In the genomic region with DNA sequence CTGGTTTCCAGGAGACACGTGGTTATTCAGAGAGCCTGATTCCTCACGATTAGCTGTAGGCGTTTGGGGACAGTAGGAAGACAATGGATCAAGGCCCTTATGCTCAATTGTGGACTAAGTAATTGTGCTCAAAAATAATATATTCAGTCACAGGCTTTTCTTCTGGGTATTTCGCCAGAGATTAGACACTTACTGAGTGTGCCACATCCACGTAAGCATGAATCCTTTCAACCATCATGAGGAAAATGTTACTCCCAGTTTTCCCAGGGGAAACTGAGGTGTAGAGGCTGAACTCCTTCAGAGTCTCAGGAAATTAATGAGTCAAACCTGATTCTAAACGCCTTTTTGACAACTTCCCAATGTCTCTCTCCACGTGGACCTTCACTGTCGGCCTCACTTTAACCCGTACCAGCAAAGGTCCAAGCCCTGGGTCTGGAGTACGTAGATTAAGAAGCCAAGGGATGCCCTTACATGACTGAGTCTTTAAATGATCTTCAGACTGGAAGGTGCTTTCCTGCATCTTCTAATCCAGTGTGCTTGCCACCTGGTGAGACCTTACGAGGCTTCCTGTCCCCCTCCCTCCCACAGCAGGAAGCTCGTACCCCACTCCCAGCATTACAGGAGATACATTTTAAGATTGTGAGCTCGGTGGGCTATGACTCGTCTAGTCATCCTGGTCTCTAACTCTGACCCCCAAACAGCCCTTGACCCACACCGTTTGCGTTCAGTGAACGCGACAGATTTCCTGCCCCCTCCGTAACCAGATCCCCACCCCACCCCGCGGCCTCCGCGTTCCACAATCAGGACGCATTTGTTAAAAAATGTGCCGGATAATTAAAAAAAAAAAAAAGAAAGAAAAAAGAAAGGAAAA, we compare ENCODE assay signal across 9 cellular contexts. TPM values are rescaled to one million over a fixed set of nuclear protein-coding genes. Genes with fewer than 3 reads are reported as not detected.
A peak's percentile ranks its signal among the peaks of the same experiment; 100 is the strongest.
DNase-seq lines count a peak whose midpoint lies in the region; ATAC-seq and TF ChIP-seq lines count a peak whose summit lies in the region.
"Had no signal": no experiment of that assay in that cellular context is flagged by ENCODE, and none has a peak within 500 bp of the region (broad histone marks: within the 10 kb centered on the region; RNA-seq: fewer than 3 reads in every experiment).

No MANE protein-coding gene starts in this region.

- H3K4me1 Mint-ChIP-seq in CD8-positive, alpha-beta T cell (ENCODE audit: low read depth), result peaks cover 57% of the 10 kb centered on the region

- peak in 6 of 7 experiments; percentile 4 to 56 (median 30) for DNase-seq in CD8-positive, alpha-beta T cell
- peak; percentile 19 for DNase-seq in activated T-cell treated with anti-CD3 and anti-CD28 coated beads for 48 hours (ENCODE audit: low read depth)
- peak; percentile 83 for DNase-seq in fibroblast of the aortic adventitia (ENCODE audit: low read depth)
- no peak for DNase-seq in DMS153 treated with DMSO at 0.1 percent for 48 hours (lab: John Stamatoyannopoulos, UW; ENCODE audit: unreplicated experiment)

- peak overlapping the region; percentile 98 for H3K4me2 ChIP-seq in KMS-11

- no peaks in the 10 kb centered on the region for H3K9me3 Mint-ChIP-seq in CD8-positive, alpha-beta T cell

- H3K4me1 ChIP-seq in CD8-positive, alpha-beta T cell (ENCODE audit: insufficient read depth, low read length), result peaks cover 48% of the 10 kb centered on the region
- peaks cover 50% of the 10 kb centered on the region for H3K4me1 ChIP-seq in KMS-11 (ENCODE audit: low read depth, poor library complexity, severe bottlenecking)
- H3K4me1 ChIP-seq in rectal smooth muscle tissue (ENCODE audit: control insufficient read depth, insufficient read depth, low read length), result peaks cover 20% of the 10 kb centered on the region

- no peaks in the 10 kb centered on the region for H3K36me3 ChIP-seq in CD8-positive, alpha-beta T cell (ENCODE audit: insufficient read depth, low read length)
- H3K36me3 ChIP-seq in KMS-11 (ENCODE audit: insufficient read depth) (peaks cover 14% of the 10 kb centered on the region; the same call in 1 of the 2 replicates), rectal smooth muscle tissue (ENCODE audit: control insufficient read depth, insufficient read depth, low read length) (no peaks in the 10 kb centered on the region)

- H3K4me3 Mint-ChIP-seq in CD8-positive, alpha-beta T cell, result peak overlapping the region; percentile 99

- peak overlapping the region; percentile 93 for H3K27ac Mint-ChIP-seq in CD8-positive, alpha-beta T cell

- peak overlapping the region; percentile 98 for H3K9ac ChIP-seq in KMS-11
- H3K9ac ChIP-seq in rectal smooth muscle tissue (ENCODE audit: low read length), result no peak overlapping the region

- H3K36me3 Mint-ChIP-seq in CD8-positive, alpha-beta T cell, result peaks cover 16% of the 10 kb centered on the region

- H3K27me3 Mint-ChIP-seq in CD8-positive, alpha-beta T cell (ENCODE audit: low read depth), result no peaks in the 10 kb centered on the region

- no peaks in the 10 kb centered on the region for H3K9me3 ChIP-seq in CD8-positive, alpha-beta T cell (ENCODE audit: low read length)

- no peaks in the 10 kb centered on the region for H3K27me3 ChIP-seq in CD8-positive, alpha-beta T cell (ENCODE audit: insufficient read depth, low read length)
- H3K27me3 ChIP-seq in KMS-11 (ENCODE audit: insufficient read depth, low read depth) (no peaks in the 10 kb centered on the region), rectal smooth muscle tissue (ENCODE audit: control insufficient read depth, insufficient read depth, low read length) (no peaks in the 10 kb centered on the region)

- peak overlapping the region; percentile 67 for H3K27ac ChIP-seq in CD8-positive, alpha-beta T cell (ENCODE audit: low read depth, low read length)
- H3K27ac ChIP-seq in KMS-11 (peak overlapping the region; percentile 100), rectal smooth muscle tissue (ENCODE audit: low read depth, low read length) (peak overlapping the region; percentile 91)

- peaks cover 70% of the 10 kb centered on the region for H3K79me2 ChIP-seq in KMS-11 (ENCODE audit: insufficient read depth, low read depth)

- POLR2A ChIA-PET in CD8-positive, alpha-beta T cell (lab: Charles Lee), result interaction anchor here (1.0 to 2.0 kb wide), 3 partner anchors 42 to 147 kb away, joined by 3 to 7 read pairs (median 3); a partner anchor contains a TSS

- TF ChIP-seq CTCF in CD8-positive, alpha-beta T cell (IDR thresholded peaks at IDR 0.05), result no peak
- TF ChIP-seq CTCF in KMS-11 (conservative IDR thresholded peaks at IDR 0.05; ENCODE audit: low read depth, low read length) (no peak), fibroblast of the aortic adventitia (IDR thresholded peaks at IDR 0.05; ENCODE audit: insufficient read depth, low read length) (no peak)

- peaks cover 26% of the 10 kb centered on the region for H4K20me1 ChIP-seq in KMS-11 (ENCODE audit: insufficient read depth)

- H3K4me3 ChIP-seq in CD8-positive, alpha-beta T cell (ENCODE audit: low read depth, low read length), result peak overlapping the region; percentile 83
- H3K4me3 ChIP-seq in KMS-11 (IDR thresholded peaks at IDR 0.05; ENCODE audit: insufficient read depth, low read depth, low read length) (peak overlapping the region; percentile 48), fibroblast of the aortic adventitia (ENCODE audit: low read depth, low read length) (peak overlapping the region; percentile 95), rectal smooth muscle tissue (ENCODE audit: low read length) (peak overlapping the region; percentile 81)

- intact Hi-C loops in CD8-positive, alpha-beta T cell (cut with DNase I, micrococcal nuclease), result loop anchor here in 1 of 2 experiments (2.0 to 5.0 kb wide), 2 partner anchors 111 to 243 kb away; a partner anchor contains a TSS

- no peak overlapping the region for H2AFZ ChIP-seq in KMS-11 (ENCODE audit: low read depth)

- CTCF ChIA-PET in CD8-positive, alpha-beta T cell (lab: Charles Lee), result interaction anchor here (4.7 kb wide), 1 partner anchor 13 kb away, joined by 26 read pairs; no protein-coding TSS in a partner anchor

- ATAC-seq in CD8-positive, alpha-beta T cell, result peak; percentile 7
- no peak for ATAC-seq in HG03135 (IDR thresholded peaks at IDR 0.05; ENCODE audit: unreplicated experiment)
- ATAC-seq in GM18498 (IDR thresholded peaks at IDR 0.05; ENCODE audit: unreplicated experiment), result no peak

RNA-seq across cellular contexts. Expression of a gene that starts 1.7 kb away (rescaled TPM):
- total RNA-seq in CD8-positive, alpha-beta T cell, result 100 to 1,000 TPM; 121 to 123 TPM
- total RNA-seq in fibroblast of the aortic adventitia (ENCODE audit: low replicate concordance), result 1,143 and 1,845 TPM in 2 replicates

RNA-seq across cellular contexts. Expression of a gene that starts 31.7 kb away (rescaled TPM):
- total RNA-seq in CD8-positive, alpha-beta T cell, result not detected
- 0.33 and 0.63 TPM in 2 replicates for total RNA-seq in fibroblast of the aortic adventitia (ENCODE audit: low replicate concordance)
- total RNA-seq: SK-MEL-5 had no signal

RNA-seq across cellular contexts. Expression of a gene that starts 43.0 kb away (rescaled TPM):
- total RNA-seq in CD8-positive, alpha-beta T cell, result 100 to 1,000 TPM; 133 to 137 TPM
- 28.7 and 41.7 TPM in 2 replicates for total RNA-seq in fibroblast of the aortic adventitia (ENCODE audit: low replicate concordance)
